In genomic region chr10:22588462-22588861, GRCh38 we compare ENCODE assay signal across 27 cellular contexts.
"Had no signal": no experiment of that assay in that cellular context is flagged by ENCODE, and none has a peak within 500 bp of the region (broad histone marks: within the 10 kb centered on the region; RNA-seq: fewer than 3 reads in every experiment).

No MANE protein-coding gene starts in this region.

- H3K27ac ChIP-seq: brain microvascular endothelial cell, cardiac muscle cell, SK-N-MC, VCaP had no signal

- H3K4me3 Mint-ChIP-seq: activated CD4-positive, alpha-beta memory T cell treated with anti-CD3 and anti-CD28 coated beads for 36 hours; activated CD4-positive, alpha-beta T cell treated with anti-CD3 and anti-CD28 coated beads, Interleukin-2, amount 10 ng/mL, durations not matched to agents 7 days and 5 days; T-cell had no signal

- H3K27me3 ChIP-seq: brain microvascular endothelial cell, cardiac muscle cell, MG63 had no signal

- H3K9me3 Mint-ChIP-seq: activated CD4-positive, alpha-beta memory T cell treated with anti-CD3 and anti-CD28 coated beads for 36 hours; activated CD4-positive, alpha-beta T cell treated with anti-CD3 and anti-CD28 coated beads, Interleukin-2, amount 10 ng/mL, durations not matched to agents 7 days and 5 days; activated naive CD4-positive, alpha-beta T cell treated with anti-CD3 and anti-CD28 coated beads, Interleukin-2, amount 50 U/mL, for 72 hours; T-cell had no signal

- ATAC-seq: activated naive CD4-positive, alpha-beta T cell treated with anti-CD3 and anti-CD28 coated beads, Interleukin-2, amount 50 U/mL, for 72 hours; Panc1; Right ventricle myocardium inferior; T-cell had no signal

- H3K36me3 ChIP-seq: cardiac muscle cell, MG63 had no signal

- DNase-seq: activated CD4-positive, alpha-beta memory T cell treated with anti-CD3 and anti-CD28 coated beads for 36 hours; activated CD4-positive, alpha-beta T cell treated with anti-CD3 and anti-CD28 coated beads, Interleukin-2, amount 10 ng/mL, durations not matched to agents 7 days and 5 days; activated CD4-positive, CD25-positive, alpha-beta regulatory T cell; activated CD8-positive, alpha-beta memory T cell treated with anti-CD3 and anti-CD28 coated beads, Interleukin-2, amount 50 U/mL, for 48 hours; activated T-cell treated with anti-CD3 and anti-CD28 coated beads, Interleukin-2, amount 50 U/mL, for 48 hours; brain microvascular endothelial cell; cerebellar nuclear complex; MG63; MV-4-11; NCI-H1105; NCI-H1436; NCI-H1694 treated with DMSO at 0.1 percent for 48 hours; NCI-H2029 treated with DMSO at 0.1 percent for 48 hours; NCI-H345; NCI-H510A; NCI-H526 treated with DMSO at 0.1 percent for 48 hours; NCI-H82; NK-92 treated with Interleukin-12 subunit alpha and Interleukin-12 subunit beta, amount 100 ng/mL, for 24 hours; OCI-M1; RPMI8226; T-cell had no signal

- H3K9me3 ChIP-seq: MG63 had no signal

- H3K4me3 ChIP-seq: cardiac muscle cell, MG63, SK-N-MC had no signal

- H3K27me3 Mint-ChIP-seq: activated CD4-positive, alpha-beta memory T cell treated with anti-CD3 and anti-CD28 coated beads for 36 hours; activated CD4-positive, alpha-beta T cell treated with anti-CD3 and anti-CD28 coated beads, Interleukin-2, amount 10 ng/mL, durations not matched to agents 7 days and 5 days; T-cell had no signal

- H3K27ac Mint-ChIP-seq: activated CD4-positive, alpha-beta memory T cell treated with anti-CD3 and anti-CD28 coated beads for 36 hours; activated CD4-positive, alpha-beta T cell treated with anti-CD3 and anti-CD28 coated beads, Interleukin-2, amount 10 ng/mL, durations not matched to agents 7 days and 5 days had no signal
